Comparison of ENCODE assay signal across 17 cellular contexts in the genomic region with DNA sequence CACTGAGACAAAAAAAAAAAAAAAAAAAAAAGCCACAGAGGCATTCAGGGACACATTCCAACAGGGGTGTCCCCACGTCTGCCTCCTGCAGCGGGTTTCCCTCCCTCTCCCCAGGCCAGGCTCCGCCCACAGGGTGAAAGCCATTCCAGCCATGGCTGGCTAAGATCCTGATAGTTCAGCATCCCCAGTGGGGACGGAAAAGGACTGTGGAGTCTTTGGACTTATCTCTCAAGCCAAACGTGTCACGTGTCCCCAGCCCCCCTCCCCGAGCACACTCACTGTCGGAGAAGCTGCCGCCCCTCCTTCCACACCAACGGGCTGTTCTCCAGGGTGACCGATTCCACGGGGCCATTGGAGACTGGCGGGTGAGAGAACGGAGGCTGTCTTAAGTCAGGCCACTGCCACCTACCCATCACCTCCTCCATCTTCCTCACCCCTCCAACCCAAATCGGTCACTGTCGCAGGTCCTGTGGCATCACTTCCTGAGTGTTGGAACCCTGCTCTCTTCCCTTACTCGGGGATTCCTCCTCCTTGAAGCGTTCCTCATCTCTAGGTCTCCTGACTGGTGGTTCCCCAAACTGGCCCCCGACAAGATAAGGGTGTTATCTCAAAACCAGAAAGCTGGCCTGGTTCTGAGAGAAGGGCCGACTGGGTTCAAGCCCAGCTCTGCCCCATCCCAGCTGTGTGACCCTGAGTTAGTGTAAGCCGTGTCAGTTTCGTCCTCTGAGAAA. TPM values are rescaled to one million over a fixed set of nuclear protein-coding genes. Genes with fewer than 3 reads are reported as not detected.
DNase-seq lines count a peak whose midpoint lies in the region; FAIRE-seq and TF ChIP-seq lines count a peak whose summit lies in the region.
"Had no signal": no experiment of that assay in that cellular context is flagged by ENCODE, and none has a peak within 500 bp of the region (broad histone marks: within the 10 kb centered on the region; RNA-seq: fewer than 3 reads in every experiment).

No MANE protein-coding gene starts in this region.

- no peaks in the 10 kb centered on the region for H3K27me3 ChIP-seq in H7 (ENCODE audit: control insufficient read depth, insufficient read depth, low read length)
- H3K27me3 ChIP-seq in astrocyte (ENCODE audit: insufficient read depth, low read length): no peaks in the 10 kb centered on the region
- H3K27me3 ChIP-seq in right atrium auricular region: no peaks in the 10 kb centered on the region
- H3K27me3 ChIP-seq in spleen (replicated peaks in 1 of 7): no peaks in the 10 kb centered on the region

- no peak overlapping the region for H3K4me3 ChIP-seq in H7 (ENCODE audit: insufficient read depth, low read depth, low read length)
- no peak overlapping the region for H3K4me3 ChIP-seq in astrocyte (ENCODE audit: insufficient read depth, low read depth, low read length)
- H3K4me3 ChIP-seq in right atrium auricular region: no peak overlapping the region
- H3K4me3 ChIP-seq in spleen: no peak overlapping the region

- peak overlapping the region; percentile 34 for H3K27ac Mint-ChIP-seq in astrocyte (ENCODE audit: unreplicated experiment)
- H3K27ac Mint-ChIP-seq: activated T-cell treated with anti-CD3 and anti-CD28 coated beads, Interleukin-2, amount 50 U/mL, for 72 hours had no signal

- TF ChIP-seq CTCF in astrocyte (IDR thresholded peaks at IDR 0.05; ENCODE audit: insufficient read depth, low read depth, low read length): no peak
- no peak for TF ChIP-seq CTCF in right atrium auricular region (IDR thresholded peaks at IDR 0.05)
- TF ChIP-seq CTCF in spleen (IDR thresholded peaks at IDR 0.05 in 8 of 11, conservative IDR thresholded peaks at IDR 0.05 in 3 of 11): no peak

- H3K79me2 ChIP-seq in astrocyte (ENCODE audit: insufficient read depth, low read length): peaks cover 91% of the 10 kb centered on the region

- H3K4me1 Mint-ChIP-seq in astrocyte (ENCODE audit: low read depth, unreplicated experiment): peaks cover 27% of the 10 kb centered on the region

- no peaks in the 10 kb centered on the region for H3K9me3 Mint-ChIP-seq in astrocyte (ENCODE audit: unreplicated experiment)
- H3K9me3 Mint-ChIP-seq: activated T-cell treated with anti-CD3 and anti-CD28 coated beads, Interleukin-2, amount 50 U/mL, for 72 hours; stimulated activated naive CD8-positive, alpha-beta T cell treated with anti-CD3 and anti-CD28 coated beads, Interleukin-15, amount 100 ng/mL, for 72 hours had no signal

- TF ChIP-seq POLR2A in spleen (IDR thresholded peaks at IDR 0.05): no peak

- 46 to 76% (median 67%) methylated on average over 22 of the region's 22 CpGs for WGBS in spleen, 5 donors

- H4K20me1 ChIP-seq in astrocyte (ENCODE audit: insufficient read depth, low read length): peaks cover 82% of the 10 kb centered on the region

- H3K36me3 ChIP-seq in H7 (replicated peaks; ENCODE audit: control insufficient read depth, insufficient read depth, low read length) (peaks cover 42% of the 10 kb centered on the region), astrocyte (ENCODE audit: insufficient read depth, low read length) (peaks cover 17% of the 10 kb centered on the region), right atrium auricular region (peaks cover 43% of the 10 kb centered on the region), spleen (peaks cover 0 to 100% (median 58%) of the 10 kb centered on the region in 6 donors)

- H2AFZ ChIP-seq in astrocyte (ENCODE audit: low read depth, low read length): no peak overlapping the region

- no peaks in the 10 kb centered on the region for H3K27me3 Mint-ChIP-seq in astrocyte (ENCODE audit: low read depth, unreplicated experiment)
- H3K27me3 Mint-ChIP-seq: stimulated activated naive CD8-positive, alpha-beta T cell treated with anti-CD3 and anti-CD28 coated beads, Interleukin-15, amount 100 ng/mL, for 72 hours had no signal

- H3K9me3 ChIP-seq in astrocyte (ENCODE audit: insufficient read depth, low read depth, low read length): no peaks in the 10 kb centered on the region
- no peaks in the 10 kb centered on the region for H3K9me3 ChIP-seq in right atrium auricular region
- H3K9me3 ChIP-seq in spleen: no peaks in the 10 kb centered on the region

- no peak overlapping the region for H3K4me3 Mint-ChIP-seq in astrocyte (ENCODE audit: unreplicated experiment)
- H3K4me3 Mint-ChIP-seq: activated T-cell treated with anti-CD3 and anti-CD28 coated beads, Interleukin-2, amount 50 U/mL, for 72 hours; stimulated activated naive CD8-positive, alpha-beta T cell treated with anti-CD3 and anti-CD28 coated beads, Interleukin-15, amount 100 ng/mL, for 72 hours had no signal

- peaks cover 10% of the 10 kb centered on the region for H3K36me3 Mint-ChIP-seq in astrocyte (ENCODE audit: low read depth, unreplicated experiment)

- H3K9ac ChIP-seq in astrocyte (ENCODE audit: low read length): no peak overlapping the region

- no peak overlapping the region for H3K27ac ChIP-seq in astrocyte (ENCODE audit: low read depth, low read length)
- peak overlapping the region; percentile 49 to 82 for H3K27ac ChIP-seq in right atrium auricular region
- H3K27ac ChIP-seq in spleen: peak overlapping the region; percentile 13 to 93 (median 70)

- H3K4me1 ChIP-seq in astrocyte (ENCODE audit: insufficient read depth, low read length) (peaks cover 25% of the 10 kb centered on the region), right atrium auricular region (peaks cover 0 to 67% of the 10 kb centered on the region in 2 donors), spleen (peaks cover 10 to 100% (median 82%) of the 10 kb centered on the region in 6 donors)

- intact Hi-C loops in spleen (cut with DNase I; ENCODE audit: low total_unique reads): no loop called here

- FAIRE-seq in astrocyte (lab: Jason Lieb, UNC): no peak
- no peak for FAIRE-seq in GM19239 (lab: Jason Lieb, UNC)

- peak; percentile 69 for DNase-seq in H7
- no peak for DNase-seq in astrocyte (ENCODE audit: low read depth)
- DNase-seq in right atrium auricular region (ENCODE audit: low spot score): peak; percentile 68
- DNase-seq in spleen: peak; percentile 78
- no peak for DNase-seq in GM19239 (ENCODE audit: insufficient read length, low spot score)
- no peak for DNase-seq in KG1 (lab: John Stamatoyannopoulos, UW)
- DNase-seq in activated T-cell treated with anti-CD3 and anti-CD28 coated beads, Interleukin-2, amount 50 U/mL, for 48 hours: no peak
- DNase-seq in NCI-H226: no peak
- DNase-seq: activated T-cell treated with anti-CD3 and anti-CD28 coated beads, Interleukin-2, amount 50 U/mL, for 72 hours; dermis blood vessel endothelial cell; midbrain; NCI-H187; NCI-H524; occipital lobe; PC-3; stimulated activated naive CD8-positive, alpha-beta T cell treated with anti-CD3 and anti-CD28 coated beads, Interleukin-15, amount 100 ng/mL, for 72 hours; T-helper 1 cell had no signal

- H3K4me2 ChIP-seq in astrocyte (ENCODE audit: low read length): no peak overlapping the region

RNA-seq across cellular contexts. Expression of a gene that starts 9.1 kb away (rescaled TPM):
- 15.8 and 22.4 TPM in 2 replicates for total RNA-seq in H7 (2014; rRNA removed; shearing (Covaris generic))
- total RNA-seq in astrocyte (25.1 and 28.1 TPM in 2 replicates), right atrium auricular region (10 to 100 TPM; 20.3 to 23.8 TPM), spleen (10 to 100 TPM; 15.4 to 24.8 (median 19.3) TPM)
- polyA plus RNA-seq in spleen: 10 to 100 TPM in 1 of 3 donors, 1 to 10 TPM in 2; 5.3 to 13.0 (median 9.8) TPM

RNA-seq across cellular contexts. Expression of a gene that starts 9.5 kb away (rescaled TPM):
- 169 and 188 TPM in 2 replicates for total RNA-seq in H7 (2014; rRNA removed; shearing (Covaris generic))
- total RNA-seq in astrocyte: 75.0 and 80.8 TPM in 2 replicates
- total RNA-seq in right atrium auricular region: 10 to 100 TPM; 46.6 to 65.4 TPM
- 100 to 1,000 TPM in 5 of 7 donors, 10 to 100 TPM in 2; 90.1 to 143 (median 107) TPM for total RNA-seq in spleen
- polyA plus RNA-seq in spleen: 10 to 100 TPM; 28.2 to 70.7 (median 30.0) TPM

RNA-seq across cellular contexts. Expression of a gene that starts 19.8 kb away (rescaled TPM):
- total RNA-seq in H7 (2014; rRNA removed; shearing (Covaris generic)): 29.4 and 29.5 TPM in 2 replicates
- 45.8 and 54.6 TPM in 2 replicates for total RNA-seq in astrocyte
- total RNA-seq in right atrium auricular region: 10 to 100 TPM in 1 of 2 donors, 1 to 10 TPM in 1; 8.6 to 19.2 TPM
- total RNA-seq in spleen: 100 to 1,000 TPM in 4 of 7 donors, 10 to 100 TPM in 3; 76.3 to 127 (median 115) TPM
- 100 to 1,000 TPM in 2 of 3 donors, 10 to 100 TPM in 1; 63.4 to 132 (median 105) TPM for polyA plus RNA-seq in spleen

RNA-seq across cellular contexts. Expression of a gene that starts 51.7 kb away (rescaled TPM):
- total RNA-seq in H7 (2014; rRNA removed; shearing (Covaris generic)): 156 and 203 TPM in 2 replicates
- total RNA-seq in astrocyte: 233 and 270 TPM in 2 replicates
- 10 to 100 TPM; 21.2 to 42.6 TPM for total RNA-seq in right atrium auricular region
- 10 to 100 TPM; 45.1 to 62.8 (median 49.8) TPM for total RNA-seq in spleen
- 10 to 100 TPM; 13.2 to 29.5 (median 23.0) TPM for polyA plus RNA-seq in spleen

Comparison
In these comparisons a context has a peak if more than half of its experiments do, and no peak if none do; other contexts are left out.
1. DNase-seq: peak in H7 (single experiment), right atrium auricular region (single experiment) and spleen (single experiment); none in astrocyte (single experiment), GM19239 (single experiment), KG1 (single experiment), activated T-cell treated with anti-CD3 and anti-CD28 coated beads, Interleukin-2, amount 50 U/mL, for 48 hours (0 of 2) and NCI-H226 (single experiment).